14 cellular contexts compared by ENCODE assay signal in genomic region chr6:135877666-135878065, GRCh38. TPM values are rescaled to one million over a fixed set of nuclear protein-coding genes. Genes with fewer than 3 reads are reported as not detected.
"Had no signal": no experiment of that assay in that cellular context is flagged by ENCODE, and none has a peak within 500 bp of the region (broad histone marks: within the 10 kb centered on the region; RNA-seq: fewer than 3 reads in every experiment).

No MANE protein-coding gene starts in this region.

- DNase-seq: activated CD4-positive, CD25-positive, alpha-beta regulatory T cell; activated effector memory CD4-positive, alpha-beta T cell treated with anti-CD3 and anti-CD28 coated beads, Interleukin-2, amount 50 U/mL, for 16 hours; activated naive CD8-positive, alpha-beta T cell treated with anti-CD3 and anti-CD28 coated beads, Interleukin-2, amount 10 ng/mL, durations not matched to agents 7 days and 5 days; activated T-cell treated with anti-CD3 and anti-CD28 coated beads, Interleukin-2, amount 50 U/mL, for 1 hour; brain microvascular endothelial cell; effector memory CD8-positive, alpha-beta T cell; foreskin keratinocyte; head of caudate nucleus; stimulated activated CD4-positive, alpha-beta T cell treated with anti-CD3 and anti-CD28 coated beads, Interleukin-2, amount 100 ng/mL, for 48 hours; stimulated activated naive B cell treated with anti-CD40 and anti-IgM and Interleukin-4, amounts not matched to agents 10 μg/mL and 1 μg/mL and 100 μg/mL, for 72 hours; substantia nigra had no signal

- H3K36me3 ChIP-seq: brain microvascular endothelial cell, tibial nerve, vagina had no signal

- H3K9me3 ChIP-seq: tibial nerve, vagina had no signal

- H3K27me3 Mint-ChIP-seq: activated naive CD8-positive, alpha-beta T cell treated with anti-CD3 and anti-CD28 coated beads, Interleukin-2, amount 10 ng/mL, durations not matched to agents 7 days and 5 days; dendritic cell treated with granulocyte-macrophage colony-stimulating factor and Interleukin-4, amounts not matched to agents 40 ng/mL and 50 ng/mL, for 4 days; effector memory CD8-positive, alpha-beta T cell; stimulated activated naive B cell treated with anti-CD40 and anti-IgM and Interleukin-4, amounts not matched to agents 10 μg/mL and 1 μg/mL and 100 μg/mL, for 72 hours had no signal

- H3K4me1 ChIP-seq: vagina had no signal

- H3K36me3 Mint-ChIP-seq: activated naive CD8-positive, alpha-beta T cell treated with anti-CD3 and anti-CD28 coated beads, Interleukin-2, amount 10 ng/mL, durations not matched to agents 7 days and 5 days had no signal

- H3K27me3 ChIP-seq: brain microvascular endothelial cell, foreskin keratinocyte, tibial nerve, vagina had no signal

- H3K4me3 Mint-ChIP-seq: activated naive CD8-positive, alpha-beta T cell treated with anti-CD3 and anti-CD28 coated beads, Interleukin-2, amount 10 ng/mL, durations not matched to agents 7 days and 5 days; dendritic cell treated with granulocyte-macrophage colony-stimulating factor and Interleukin-4, amounts not matched to agents 40 ng/mL and 50 ng/mL, for 4 days; effector memory CD8-positive, alpha-beta T cell; stimulated activated naive B cell treated with anti-CD40 and anti-IgM and Interleukin-4, amounts not matched to agents 10 μg/mL and 1 μg/mL and 100 μg/mL, for 72 hours had no signal

- H3K4me3 ChIP-seq: tibial nerve, vagina had no signal

- H3K9me3 Mint-ChIP-seq: dendritic cell treated with granulocyte-macrophage colony-stimulating factor and Interleukin-4, amounts not matched to agents 40 ng/mL and 50 ng/mL, for 4 days; effector memory CD8-positive, alpha-beta T cell; stimulated activated naive B cell treated with anti-CD40 and anti-IgM and Interleukin-4, amounts not matched to agents 10 μg/mL and 1 μg/mL and 100 μg/mL, for 72 hours had no signal

- ATAC-seq: effector memory CD8-positive, alpha-beta T cell; foreskin keratinocyte; stimulated activated naive B cell treated with anti-CD40 and anti-IgM and Interleukin-4, amounts not matched to agents 10 μg/mL and 1 μg/mL and 100 μg/mL, for 72 hours had no signal

- H3K27ac Mint-ChIP-seq: activated naive CD8-positive, alpha-beta T cell treated with anti-CD3 and anti-CD28 coated beads, Interleukin-2, amount 10 ng/mL, durations not matched to agents 7 days and 5 days; dendritic cell treated with granulocyte-macrophage colony-stimulating factor and Interleukin-4, amounts not matched to agents 40 ng/mL and 50 ng/mL, for 4 days; effector memory CD8-positive, alpha-beta T cell; stimulated activated naive B cell treated with anti-CD40 and anti-IgM and Interleukin-4, amounts not matched to agents 10 μg/mL and 1 μg/mL and 100 μg/mL, for 72 hours had no signal

- H3K27ac ChIP-seq: brain microvascular endothelial cell, foreskin keratinocyte, vagina had no signal

RNA-seq across cellular contexts. Expression of gene PDE7B, which starts 26.2 kb away (rescaled TPM):
- total RNA-seq: foreskin keratinocyte had no signal
- polyA plus RNA-seq: foreskin keratinocyte had no signal
